Comparison of ENCODE assay signal across 2 cellular contexts in genomic region chr4:58606303-58606702, GRCh38.
TF ChIP-seq lines count a peak whose summit lies in the region.

No MANE protein-coding gene starts in this region.

TF ChIP-seq in HepG2, 621 proteins besides CTCF, POLR2A, EP300 and RAD21 (continued from another document):
- TF ChIP-seq CEBPB (IDR thresholded peaks at IDR 0.05; ENCODE audit: borderline replicate concordance, low read depth, low read length): peak; percentile 35; the same call in 1 of the 2 replicates

TF ChIP-seq in Ishikawa, 13 proteins besides CTCF, POLR2A, EP300 and RAD21 (continued from another document):
- TF ChIP-seq, protein P1, sequence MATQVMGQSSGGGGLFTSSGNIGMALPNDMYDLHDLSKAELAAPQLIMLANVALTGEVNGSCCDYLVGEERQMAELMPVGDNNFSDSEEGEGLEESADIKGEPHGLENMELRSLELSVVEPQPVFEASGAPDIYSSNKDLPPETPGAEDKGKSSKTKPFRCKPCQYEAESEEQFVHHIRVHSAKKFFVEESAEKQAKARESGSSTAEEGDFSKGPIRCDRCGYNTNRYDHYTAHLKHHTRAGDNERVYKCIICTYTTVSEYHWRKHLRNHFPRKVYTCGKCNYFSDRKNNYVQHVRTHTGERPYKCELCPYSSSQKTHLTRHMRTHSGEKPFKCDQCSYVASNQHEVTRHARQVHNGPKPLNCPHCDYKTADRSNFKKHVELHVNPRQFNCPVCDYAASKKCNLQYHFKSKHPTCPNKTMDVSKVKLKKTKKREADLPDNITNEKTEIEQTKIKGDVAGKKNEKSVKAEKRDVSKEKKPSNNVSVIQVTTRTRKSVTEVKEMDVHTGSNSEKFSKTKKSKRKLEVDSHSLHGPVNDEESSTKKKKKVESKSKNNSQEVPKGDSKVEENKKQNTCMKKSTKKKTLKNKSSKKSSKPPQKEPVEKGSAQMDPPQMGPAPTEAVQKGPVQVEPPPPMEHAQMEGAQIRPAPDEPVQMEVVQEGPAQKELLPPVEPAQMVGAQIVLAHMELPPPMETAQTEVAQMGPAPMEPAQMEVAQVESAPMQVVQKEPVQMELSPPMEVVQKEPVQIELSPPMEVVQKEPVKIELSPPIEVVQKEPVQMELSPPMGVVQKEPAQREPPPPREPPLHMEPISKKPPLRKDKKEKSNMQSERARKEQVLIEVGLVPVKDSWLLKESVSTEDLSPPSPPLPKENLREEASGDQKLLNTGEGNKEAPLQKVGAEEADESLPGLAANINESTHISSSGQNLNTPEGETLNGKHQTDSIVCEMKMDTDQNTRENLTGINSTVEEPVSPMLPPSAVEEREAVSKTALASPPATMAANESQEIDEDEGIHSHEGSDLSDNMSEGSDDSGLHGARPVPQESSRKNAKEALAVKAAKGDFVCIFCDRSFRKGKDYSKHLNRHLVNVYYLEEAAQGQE (IDR thresholded peaks at IDR 0.05; ENCODE audit: low read depth): no peak
- peak; percentile 20; the same call in 1 of the 2 replicates for TF ChIP-seq CEBPB (IDR thresholded peaks at IDR 0.05)
